1 cellular context compared by ENCODE assay signal in genomic region chr4:26482508-26483462, GRCh38.
TF ChIP-seq lines count a peak whose summit lies in the region.

No MANE protein-coding gene starts in this region.

TF ChIP-seq in IMR-90, 13 proteins besides CTCF, POLR2A, EP300 and RAD21:
- TF ChIP-seq BHLHE40 (IDR thresholded peaks at IDR 0.05; ENCODE audit: low read depth, low read length), result no peak
- no peak for TF ChIP-seq RCOR1 (IDR thresholded peaks at IDR 0.05; ENCODE audit: insufficient replicate concordance, low read length)
- TF ChIP-seq CHD1 (IDR thresholded peaks at IDR 0.05; ENCODE audit: low read depth, low read length), result no peak
- TF ChIP-seq, protein P1, sequence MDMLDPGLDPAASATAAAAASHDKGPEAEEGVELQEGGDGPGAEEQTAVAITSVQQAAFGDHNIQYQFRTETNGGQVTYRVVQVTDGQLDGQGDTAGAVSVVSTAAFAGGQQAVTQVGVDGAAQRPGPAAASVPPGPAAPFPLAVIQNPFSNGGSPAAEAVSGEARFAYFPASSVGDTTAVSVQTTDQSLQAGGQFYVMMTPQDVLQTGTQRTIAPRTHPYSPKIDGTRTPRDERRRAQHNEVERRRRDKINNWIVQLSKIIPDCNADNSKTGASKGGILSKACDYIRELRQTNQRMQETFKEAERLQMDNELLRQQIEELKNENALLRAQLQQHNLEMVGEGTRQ (IDR thresholded peaks at IDR 0.05; ENCODE audit: low read depth, low read length), result no peak
- no peak for TF ChIP-seq CEBPB (IDR thresholded peaks at IDR 0.05; ENCODE audit: low read depth, low read length)
- no peak for TF ChIP-seq MXI1 (IDR thresholded peaks at IDR 0.05; ENCODE audit: borderline replicate concordance, low read depth, low read length)
- no peak for TF ChIP-seq SMC3 (IDR thresholded peaks at IDR 0.05; ENCODE audit: low read depth, low read length)
- no peak for TF ChIP-seq ELK1 (IDR thresholded peaks at IDR 0.05; ENCODE audit: borderline replicate concordance, low read depth, low read length)
- TF ChIP-seq RFX5 (IDR thresholded peaks at IDR 0.05; ENCODE audit: low read depth, low read length), result no peak
- no peak for TF ChIP-seq FOS (IDR thresholded peaks at IDR 0.05; ENCODE audit: low read depth, low read length)
- no peak for TF ChIP-seq NFE2L2 (IDR thresholded peaks at IDR 0.05; ENCODE audit: low read depth, low read length)
- TF ChIP-seq MAZ (IDR thresholded peaks at IDR 0.05; ENCODE audit: borderline replicate concordance, low read depth, low read length), result no peak
- TF ChIP-seq MAFK (IDR thresholded peaks at IDR 0.05; ENCODE audit: low read depth, low read length), result no peak
